ENCODE assay signal across 6 cellular contexts in genomic region chr16:67865318-67865717, GRCh38. TPM values are rescaled to one million over a fixed set of nuclear protein-coding genes. Genes with fewer than 3 reads are reported as not detected.
DNase-seq lines count a peak whose midpoint lies in the region; ATAC-seq and TF ChIP-seq lines count a peak whose summit lies in the region.

No MANE protein-coding gene starts in this region.

- peaks cover 46 to 48% of the 10 kb centered on the region in 2 donors for H3K4me1 ChIP-seq in gastrocnemius medialis

- no peak overlapping the region for H3K4me3 Mint-ChIP-seq in activated T-helper 17 cell treated with anti-CD3 and anti-CD28 coated beads, Interleukin-2, amount 50 U/mL, for 72 hours

- H3K27ac ChIP-seq in gastrocnemius medialis = peak overlapping the region; percentile 93 to 99 (median 97)

- peak; percentile 18 for DNase-seq in NCI-H748 (lab: John Stamatoyannopoulos, UW; ENCODE audit: unreplicated experiment)
- DNase-seq in NCI-H748 treated with DMSO at 0.1 percent for 48 hours (lab: John Stamatoyannopoulos, UW) = no peak
- peak in 1 of 2 donors; percentile 41 for DNase-seq in gastrocnemius medialis

- intact Hi-C loops in gastrocnemius medialis (cut with DNase I; ENCODE audit: low total_unique reads) = no loop called here

- H3K9me3 ChIP-seq in gastrocnemius medialis = no peaks in the 10 kb centered on the region

- no peak for TF ChIP-seq POLR2A in gastrocnemius medialis (IDR thresholded peaks at IDR 0.05)

- no peak overlapping the region for H3K4me3 ChIP-seq in gastrocnemius medialis

- H3K36me3 Mint-ChIP-seq in activated T-helper 17 cell treated with anti-CD3 and anti-CD28 coated beads, Interleukin-2, amount 50 U/mL, for 72 hours (ENCODE audit: low read depth) = peaks cover 71% of the 10 kb centered on the region

- no peaks in the 10 kb centered on the region for H3K9me3 Mint-ChIP-seq in activated T-helper 17 cell treated with anti-CD3 and anti-CD28 coated beads, Interleukin-2, amount 50 U/mL, for 72 hours

- peak in 3 of 5 experiments; percentile 25 to 56 (median 27) for TF ChIP-seq CTCF in gastrocnemius medialis (IDR thresholded peaks at IDR 0.05 in 4 of 5, conservative IDR thresholded peaks at IDR 0.05 in 1 of 5)

- ATAC-seq in activated T-helper 17 cell treated with anti-CD3 and anti-CD28 coated beads, Interleukin-2, amount 50 U/mL, for 72 hours (replicated peaks) = peak; percentile 60
- ATAC-seq in gastrocnemius medialis (no peak), GM19023 (IDR thresholded peaks at IDR 0.05; ENCODE audit: unreplicated experiment) (no peak), HG03175 (IDR thresholded peaks at IDR 0.05; ENCODE audit: unreplicated experiment) (no peak)

- H3K27ac Mint-ChIP-seq in activated T-helper 17 cell treated with anti-CD3 and anti-CD28 coated beads, Interleukin-2, amount 50 U/mL, for 72 hours = no peak overlapping the region

- no peaks in the 10 kb centered on the region for H3K27me3 ChIP-seq in gastrocnemius medialis

- H3K4me1 Mint-ChIP-seq in activated T-helper 17 cell treated with anti-CD3 and anti-CD28 coated beads, Interleukin-2, amount 50 U/mL, for 72 hours = no peaks in the 10 kb centered on the region

- peaks cover 0 to 50% of the 10 kb centered on the region in 2 donors for H3K36me3 ChIP-seq in gastrocnemius medialis

- in situ Hi-C loops in gastrocnemius medialis (cut with MboI; ENCODE audit: low sequenced_read_pairs in 4 of 4) = no loop called here

- no peaks in the 10 kb centered on the region for H3K27me3 Mint-ChIP-seq in activated T-helper 17 cell treated with anti-CD3 and anti-CD28 coated beads, Interleukin-2, amount 50 U/mL, for 72 hours

RNA-seq across cellular contexts. Expression of gene EDC4, which starts 7.5 kb away (rescaled TPM):
- total RNA-seq in activated T-helper 17 cell treated with anti-CD3 and anti-CD28 coated beads, Interleukin-2, amount 50 U/mL, for 72 hours = 100 to 1,000 TPM; 101 to 137 TPM
- 10 to 100 TPM; 27.5 to 58.9 (median 48.5) TPM for total RNA-seq in gastrocnemius medialis

RNA-seq across cellular contexts. Expression of gene CENPT, which starts 17.8 kb away (rescaled TPM):
- total RNA-seq in activated T-helper 17 cell treated with anti-CD3 and anti-CD28 coated beads, Interleukin-2, amount 50 U/mL, for 72 hours = 10 to 100 TPM; 61.4 to 64.2 TPM
- 10 to 100 TPM; 14.9 to 41.2 (median 20.0) TPM for total RNA-seq in gastrocnemius medialis

RNA-seq across cellular contexts. Expression of gene NUTF2, which starts 18.6 kb away (rescaled TPM):
- 100 to 1,000 TPM in 1 of 2 donors, 10 to 100 TPM in 1; 82.9 to 175 TPM for total RNA-seq in activated T-helper 17 cell treated with anti-CD3 and anti-CD28 coated beads, Interleukin-2, amount 50 U/mL, for 72 hours
- total RNA-seq in gastrocnemius medialis = 100 to 1,000 TPM in 3 of 4 donors, 10 to 100 TPM in 1; 60.1 to 210 (median 114) TPM

RNA-seq across cellular contexts. Expression of gene NRN1L, which starts 19.4 kb away (rescaled TPM):
- total RNA-seq in activated T-helper 17 cell treated with anti-CD3 and anti-CD28 coated beads, Interleukin-2, amount 50 U/mL, for 72 hours = 1 to 10 TPM in 1 of 2 donors, not detected in 1; 1.2 TPM
- total RNA-seq in gastrocnemius medialis = 1 to 10 TPM in 2 of 4 donors, under 1 TPM in 1, not detected in 1; 0.87 to 2.8 (median 1.1) TPM

RNA-seq across cellular contexts. Expression of gene THAP11, which starts 23.2 kb away (rescaled TPM):
- 10 to 100 TPM; 29.9 to 51.6 TPM for total RNA-seq in activated T-helper 17 cell treated with anti-CD3 and anti-CD28 coated beads, Interleukin-2, amount 50 U/mL, for 72 hours
- 100 to 1,000 TPM in 2 of 4 donors, 10 to 100 TPM in 2; 61.9 to 120 (median 102) TPM for total RNA-seq in gastrocnemius medialis
